ENCODE assay signal across 9 cellular contexts in genomic region chr1:50308883-50309282, GRCh38.
DNase-seq lines count a peak whose midpoint lies in the region; ATAC-seq, FAIRE-seq and TF ChIP-seq lines count a peak whose summit lies in the region.
"Had no signal": no experiment of that assay in that cellular context is flagged by ENCODE, and none has a peak within 500 bp of the region (broad histone marks: within the 10 kb centered on the region; RNA-seq: fewer than 3 reads in every experiment).

No MANE protein-coding gene starts in this region.

- H4K20me1 ChIP-seq in OCI-LY7 (ENCODE audit: insufficient read depth, low read length) = no peaks in the 10 kb centered on the region

- H3K27me3 Mint-ChIP-seq in activated CD4-positive, alpha-beta T cell treated with anti-CD3 and anti-CD28 coated beads for 36 hours = peaks cover 11% of the 10 kb centered on the region

- POLR2A ChIA-PET in activated CD4-positive, alpha-beta T cell treated with anti-CD3 and anti-CD28 coated beads for 36 hours (lab: Charles Lee) = no interaction called here
- POLR2A ChIA-PET in OCI-LY7 (lab: Charles Lee) = no interaction called here

- no peaks in the 10 kb centered on the region for H3K9me3 Mint-ChIP-seq in activated CD4-positive, alpha-beta T cell treated with anti-CD3 and anti-CD28 coated beads for 36 hours (ENCODE audit: low read depth)

- H3K4me2 ChIP-seq in OCI-LY7 (ENCODE audit: low read length) = no peak overlapping the region

- H2AFZ ChIP-seq in OCI-LY7 (ENCODE audit: low read length) = no peak overlapping the region

- CTCF ChIA-PET in activated CD4-positive, alpha-beta T cell treated with anti-CD3 and anti-CD28 coated beads for 36 hours (lab: Charles Lee) = interaction anchor here (0.5 to 0.6 kb wide), 3 partner anchors 39 to 1701 kb away, joined by 3 read pairs; no protein-coding TSS in a partner anchor
- CTCF ChIA-PET in OCI-LY7 (lab: Charles Lee; ENCODE audit: unreplicated experiment) = no interaction called here

- no peaks in the 10 kb centered on the region for H3K4me1 Mint-ChIP-seq in activated CD4-positive, alpha-beta T cell treated with anti-CD3 and anti-CD28 coated beads for 36 hours

- H3K36me3 ChIP-seq in OCI-LY7 (ENCODE audit: insufficient read depth, low read length) = no peaks in the 10 kb centered on the region

- no peaks in the 10 kb centered on the region for H3K9me3 ChIP-seq in OCI-LY7 (ENCODE audit: low read length)

- BruUV-seq in OCI-LY7 (replicated peaks; lab: Mats Ljungman, UMichigan) = no TSS peak

- H3K79me2 ChIP-seq in OCI-LY7 (ENCODE audit: insufficient read depth, low read depth, low read length) = no peaks in the 10 kb centered on the region

- intact Hi-C loops in activated CD4-positive, alpha-beta T cell treated with anti-CD3 and anti-CD28 coated beads for 36 hours (cut with DNase I, micrococcal nuclease) = no loop called here
- intact Hi-C loops in OCI-LY7 (cut with micrococcal nuclease; ENCODE audit: unreplicated experiment) = no loop called here
- intact Hi-C loops in cardiac septum (cut with DNase I) = no loop called here

- H3K27ac Mint-ChIP-seq in activated CD4-positive, alpha-beta T cell treated with anti-CD3 and anti-CD28 coated beads for 36 hours = no peak overlapping the region

- no peaks in the 10 kb centered on the region for H3K4me1 ChIP-seq in OCI-LY7 (ENCODE audit: insufficient read depth, low read length, poor library complexity, severe bottlenecking)

- no peaks in the 10 kb centered on the region for H3K36me3 Mint-ChIP-seq in activated CD4-positive, alpha-beta T cell treated with anti-CD3 and anti-CD28 coated beads for 36 hours (ENCODE audit: low read depth)

- no peaks in the 10 kb centered on the region for H3K9me2 ChIP-seq in OCI-LY7 (ENCODE audit: insufficient read depth, low read length)

- peak; percentile 34 for DNase-seq in activated CD4-positive, alpha-beta T cell treated with anti-CD3 and anti-CD28 coated beads for 36 hours
- DNase-seq in activated CD4-positive, alpha-beta T cell treated with anti-CD3 and anti-CD28 coated beads for 4 hours = no peak
- DNase-seq in OCI-LY7 (ENCODE audit: low spot score) (peak; percentile 48), renal cortical epithelial cell (ENCODE audit: low read depth) (peak; percentile 29), NCI-H524 treated with DMSO at 0.1 percent for 48 hours (lab: John Stamatoyannopoulos, UW) (no peak), cardiac septum (ENCODE audit: low spot score) (no peak)
- DNase-seq: NCI-H2107 had no signal

- no peak for ATAC-seq in activated CD4-positive, alpha-beta T cell treated with anti-CD3 and anti-CD28 coated beads for 36 hours
- no peak for ATAC-seq in GM21367 (IDR thresholded peaks at IDR 0.05; ENCODE audit: unreplicated experiment)

- H3K27ac ChIP-seq in OCI-LY7 (ENCODE audit: low read depth, low read length, poor library complexity, severe bottlenecking) = no peak overlapping the region

- no peak overlapping the region for H3K4me3 ChIP-seq in OCI-LY7 (ENCODE audit: low read depth, low read length, poor library complexity, severe bottlenecking)

- FAIRE-seq in endometrium (lab: Jason Lieb, UNC) = peak; percentile 51

- no peak overlapping the region for H3K4me3 Mint-ChIP-seq in activated CD4-positive, alpha-beta T cell treated with anti-CD3 and anti-CD28 coated beads for 36 hours

- TF ChIP-seq CTCF in OCI-LY7 (conservative IDR thresholded peaks at IDR 0.05; ENCODE audit: low read length) = no peak

Comparison
In these comparisons a context has a peak if more than half of its experiments do, and no peak if none do; other contexts are left out.
1. DNase-seq: peak in activated CD4-positive, alpha-beta T cell treated with anti-CD3 and anti-CD28 coated beads for 36 hours (single experiment), OCI-LY7 (single experiment) and renal cortical epithelial cell (single experiment); none in activated CD4-positive, alpha-beta T cell treated with anti-CD3 and anti-CD28 coated beads for 4 hours (0 of 2), NCI-H524 treated with DMSO at 0.1 percent for 48 hours (single experiment) and cardiac septum (single experiment).